ENCODE assay signal across 2 cellular contexts in the genomic region with DNA sequence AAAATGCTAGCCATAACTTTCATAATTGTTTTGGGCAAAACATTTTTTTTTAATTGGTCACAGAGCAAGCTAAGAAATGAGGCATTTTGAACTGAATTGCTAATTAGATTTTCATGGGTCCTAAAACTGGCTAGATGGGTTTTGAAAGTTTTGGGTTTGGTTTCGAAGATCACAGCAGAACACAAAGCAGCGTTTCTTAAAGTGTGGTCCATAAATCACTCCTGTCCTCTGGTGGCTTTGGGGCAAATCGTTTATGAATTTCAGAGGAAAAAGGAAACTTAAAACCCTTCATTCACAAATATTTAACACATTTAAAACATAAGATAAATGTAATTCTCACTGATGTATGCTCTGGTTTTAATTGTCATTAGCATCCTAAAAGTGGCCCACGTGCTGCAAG.
TF ChIP-seq lines count a peak whose summit lies in the region.

No MANE protein-coding gene starts in this region.

TF ChIP-seq in SK-N-SH, 30 proteins besides CTCF, POLR2A, EP300 and RAD21 (continued from another document):
- TF ChIP-seq, protein P1, sequence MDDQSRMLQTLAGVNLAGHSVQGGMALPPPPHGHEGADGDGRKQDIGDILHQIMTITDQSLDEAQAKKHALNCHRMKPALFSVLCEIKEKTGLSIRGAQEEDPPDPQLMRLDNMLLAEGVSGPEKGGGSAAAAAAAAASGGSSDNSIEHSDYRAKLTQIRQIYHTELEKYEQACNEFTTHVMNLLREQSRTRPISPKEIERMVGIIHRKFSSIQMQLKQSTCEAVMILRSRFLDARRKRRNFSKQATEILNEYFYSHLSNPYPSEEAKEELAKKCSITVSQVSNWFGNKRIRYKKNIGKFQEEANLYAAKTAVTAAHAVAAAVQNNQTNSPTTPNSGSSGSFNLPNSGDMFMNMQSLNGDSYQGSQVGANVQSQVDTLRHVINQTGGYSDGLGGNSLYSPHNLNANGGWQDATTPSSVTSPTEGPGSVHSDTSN (IDR thresholded peaks at IDR 0.05): no peak
- no peak for TF ChIP-seq FOSL2 (IDR thresholded peaks at IDR 0.05; ENCODE audit: borderline replicate concordance, low read depth)
- TF ChIP-seq, protein P2, sequence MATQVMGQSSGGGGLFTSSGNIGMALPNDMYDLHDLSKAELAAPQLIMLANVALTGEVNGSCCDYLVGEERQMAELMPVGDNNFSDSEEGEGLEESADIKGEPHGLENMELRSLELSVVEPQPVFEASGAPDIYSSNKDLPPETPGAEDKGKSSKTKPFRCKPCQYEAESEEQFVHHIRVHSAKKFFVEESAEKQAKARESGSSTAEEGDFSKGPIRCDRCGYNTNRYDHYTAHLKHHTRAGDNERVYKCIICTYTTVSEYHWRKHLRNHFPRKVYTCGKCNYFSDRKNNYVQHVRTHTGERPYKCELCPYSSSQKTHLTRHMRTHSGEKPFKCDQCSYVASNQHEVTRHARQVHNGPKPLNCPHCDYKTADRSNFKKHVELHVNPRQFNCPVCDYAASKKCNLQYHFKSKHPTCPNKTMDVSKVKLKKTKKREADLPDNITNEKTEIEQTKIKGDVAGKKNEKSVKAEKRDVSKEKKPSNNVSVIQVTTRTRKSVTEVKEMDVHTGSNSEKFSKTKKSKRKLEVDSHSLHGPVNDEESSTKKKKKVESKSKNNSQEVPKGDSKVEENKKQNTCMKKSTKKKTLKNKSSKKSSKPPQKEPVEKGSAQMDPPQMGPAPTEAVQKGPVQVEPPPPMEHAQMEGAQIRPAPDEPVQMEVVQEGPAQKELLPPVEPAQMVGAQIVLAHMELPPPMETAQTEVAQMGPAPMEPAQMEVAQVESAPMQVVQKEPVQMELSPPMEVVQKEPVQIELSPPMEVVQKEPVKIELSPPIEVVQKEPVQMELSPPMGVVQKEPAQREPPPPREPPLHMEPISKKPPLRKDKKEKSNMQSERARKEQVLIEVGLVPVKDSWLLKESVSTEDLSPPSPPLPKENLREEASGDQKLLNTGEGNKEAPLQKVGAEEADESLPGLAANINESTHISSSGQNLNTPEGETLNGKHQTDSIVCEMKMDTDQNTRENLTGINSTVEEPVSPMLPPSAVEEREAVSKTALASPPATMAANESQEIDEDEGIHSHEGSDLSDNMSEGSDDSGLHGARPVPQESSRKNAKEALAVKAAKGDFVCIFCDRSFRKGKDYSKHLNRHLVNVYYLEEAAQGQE (IDR thresholded peaks at IDR 0.05; ENCODE audit: low read depth, low read length): no peak
- no peak for TF ChIP-seq GABPA (IDR thresholded peaks at IDR 0.05; ENCODE audit: low read depth)
- no peak for TF ChIP-seq RFX5 (IDR thresholded peaks at IDR 0.05; ENCODE audit: low read length)
- TF ChIP-seq, protein P3, sequence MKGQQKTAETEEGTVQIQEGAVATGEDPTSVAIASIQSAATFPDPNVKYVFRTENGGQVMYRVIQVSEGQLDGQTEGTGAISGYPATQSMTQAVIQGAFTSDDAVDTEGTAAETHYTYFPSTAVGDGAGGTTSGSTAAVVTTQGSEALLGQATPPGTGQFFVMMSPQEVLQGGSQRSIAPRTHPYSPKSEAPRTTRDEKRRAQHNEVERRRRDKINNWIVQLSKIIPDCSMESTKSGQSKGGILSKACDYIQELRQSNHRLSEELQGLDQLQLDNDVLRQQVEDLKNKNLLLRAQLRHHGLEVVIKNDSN (IDR thresholded peaks at IDR 0.05; ENCODE audit: borderline replicate concordance, low read depth): no peak
- no peak for TF ChIP-seq TEAD4 (IDR thresholded peaks at IDR 0.05; ENCODE audit: borderline replicate concordance, insufficient read depth)
- no peak for TF ChIP-seq NRF1 (IDR thresholded peaks at IDR 0.05; ENCODE audit: low read depth, low read length)
- TF ChIP-seq, protein P4, sequence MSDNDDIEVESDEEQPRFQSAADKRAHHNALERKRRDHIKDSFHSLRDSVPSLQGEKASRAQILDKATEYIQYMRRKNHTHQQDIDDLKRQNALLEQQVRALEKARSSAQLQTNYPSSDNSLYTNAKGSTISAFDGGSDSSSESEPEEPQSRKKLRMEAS (IDR thresholded peaks at IDR 0.05; ENCODE audit: low read depth): no peak

TF ChIP-seq in SK-N-SH treated with all-trans-retinoic acid at 6 μM for 48 hours, 23 proteins besides CTCF, POLR2A, EP300 and RAD21 (continued from another document):
- TF ChIP-seq, protein P5, sequence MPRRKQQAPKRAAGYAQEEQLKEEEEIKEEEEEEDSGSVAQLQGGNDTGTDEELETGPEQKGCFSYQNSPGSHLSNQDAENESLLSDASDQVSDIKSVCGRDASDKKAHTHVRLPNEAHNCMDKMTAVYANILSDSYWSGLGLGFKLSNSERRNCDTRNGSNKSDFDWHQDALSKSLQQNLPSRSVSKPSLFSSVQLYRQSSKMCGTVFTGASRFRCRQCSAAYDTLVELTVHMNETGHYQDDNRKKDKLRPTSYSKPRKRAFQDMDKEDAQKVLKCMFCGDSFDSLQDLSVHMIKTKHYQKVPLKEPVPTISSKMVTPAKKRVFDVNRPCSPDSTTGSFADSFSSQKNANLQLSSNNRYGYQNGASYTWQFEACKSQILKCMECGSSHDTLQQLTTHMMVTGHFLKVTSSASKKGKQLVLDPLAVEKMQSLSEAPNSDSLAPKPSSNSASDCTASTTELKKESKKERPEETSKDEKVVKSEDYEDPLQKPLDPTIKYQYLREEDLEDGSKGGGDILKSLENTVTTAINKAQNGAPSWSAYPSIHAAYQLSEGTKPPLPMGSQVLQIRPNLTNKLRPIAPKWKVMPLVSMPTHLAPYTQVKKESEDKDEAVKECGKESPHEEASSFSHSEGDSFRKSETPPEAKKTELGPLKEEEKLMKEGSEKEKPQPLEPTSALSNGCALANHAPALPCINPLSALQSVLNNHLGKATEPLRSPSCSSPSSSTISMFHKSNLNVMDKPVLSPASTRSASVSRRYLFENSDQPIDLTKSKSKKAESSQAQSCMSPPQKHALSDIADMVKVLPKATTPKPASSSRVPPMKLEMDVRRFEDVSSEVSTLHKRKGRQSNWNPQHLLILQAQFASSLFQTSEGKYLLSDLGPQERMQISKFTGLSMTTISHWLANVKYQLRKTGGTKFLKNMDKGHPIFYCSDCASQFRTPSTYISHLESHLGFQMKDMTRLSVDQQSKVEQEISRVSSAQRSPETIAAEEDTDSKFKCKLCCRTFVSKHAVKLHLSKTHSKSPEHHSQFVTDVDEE (CRISPR knock-in tag; IDR thresholded peaks at IDR 0.05): no peak
TF ChIP-seq in SK-N-SH treated with all-trans-retinoic acid at 6 μM for 48 hours: peak in this region for 0.
